7 cellular contexts compared by ENCODE assay signal in genomic region chr3:101676219-101676764, GRCh38. TPM values are rescaled to one million over a fixed set of nuclear protein-coding genes. Genes with fewer than 3 reads are reported as not detected.
DNase-seq lines count a peak whose midpoint lies in the region; ATAC-seq, FAIRE-seq and TF ChIP-seq lines count a peak whose summit lies in the region.

No MANE protein-coding gene starts in this region.

- 1% methylated on average over 24 of the region's 57 CpGs for WGBS in HepG2 (ENCODE audit: low lambda C conversion rate)

- H3K4me2 ChIP-seq in HepG2 (ENCODE audit: low read depth, low read length), result peak overlapping the region; percentile 70

- H3K4me1 ChIP-seq in HepG2 (ENCODE audit: insufficient read depth, low read length), result peaks cover 41% of the 10 kb centered on the region

- no peaks in the 10 kb centered on the region for H3K27me3 ChIP-seq in HepG2 (ENCODE audit: control insufficient read depth in 1 of 2, insufficient read depth in 2 of 2, low read length in 2 of 2)

- H2AFZ ChIP-seq in HepG2 (ENCODE audit: low read length), result no peak overlapping the region

- no TSS peak for BruUV-seq in HepG2 (replicated peaks; lab: Mats Ljungman, UMichigan)

- no peak for TF ChIP-seq RAD21 in HepG2 (CRISPR knock-in tag; IDR thresholded peaks at IDR 0.05)

- peaks cover 10% of the 10 kb centered on the region; the same call in 1 of the 2 replicates for H4K20me1 ChIP-seq in HepG2 (ENCODE audit: insufficient read depth, low read length)

- intact Hi-C loops in HepG2 (cut with micrococcal nuclease; ENCODE audit: unreplicated experiment), result loop anchor here (2.0 kb wide), 2 partner anchors 173 to 843 kb away; partner anchors contain the start of gene NFKBIZ

- H3K9ac ChIP-seq in HepG2 (ENCODE audit: insufficient read depth, low read depth, low read length), result peak overlapping the region; percentile 93

- H3K9me3 ChIP-seq in HepG2 (ENCODE audit: low read length), result no peaks in the 10 kb centered on the region

- peaks cover 4 to 19% of the 10 kb centered on the region in 2 experiments for H3K36me3 ChIP-seq in HepG2 (replicated peaks in 1 of 2; ENCODE audit: control insufficient read depth in 1 of 2, insufficient read depth in 2 of 2, low read length in 2 of 2)

- TF ChIP-seq POLR2A in GM18951 (IDR thresholded peaks at IDR 0.05; ENCODE audit: extremely low read depth, insufficient read depth, insufficient read length) (peak; percentile 78), HepG2 (IDR thresholded peaks at IDR 0.05; ENCODE audit: insufficient read depth in 1 of 2, low read depth in 2 of 2, low read length in 2 of 2) (peak; percentile 48 to 69; a peak in 3 of 4 replicates)

- ATAC-seq in HG03139 (IDR thresholded peaks at IDR 0.05; ENCODE audit: unreplicated experiment) (peak; percentile 86), HepG2 (peak; percentile 90)

- peaks cover 47% of the 10 kb centered on the region for H3K79me2 ChIP-seq in HepG2 (ENCODE audit: insufficient read depth, low read length)

- peak overlapping the region; percentile 91 for H3K27ac ChIP-seq in HepG2 (ENCODE audit: extremely low read length, insufficient read depth, low read length)

- TF ChIP-seq CTCF in HepG2 (CRISPR knock-in tag; IDR thresholded peaks at IDR 0.05), result no peak

- DNase-seq in T-helper 9 cell, result peak; percentile 91
- peak; percentile 87 for DNase-seq in cerebellum (ENCODE audit: low spot score)
- DNase-seq in HepG2 (ENCODE audit: low spot score), result peak; percentile 87
- DNase-seq in stimulated activated CD4-positive, alpha-beta T cell treated with anti-CD3 and anti-CD28 coated beads, Interleukin-4, amount 100 ng/mL, for 4 hours, result peak; percentile 93 to 97
- DNase-seq in GOT3 (lab: John Stamatoyannopoulos, UW), result no peak

- in situ Hi-C loops in GM18951 (cut with MboI; ENCODE audit: low sequenced_read_pairs, unreplicated experiment) (no loop called here), HepG2 (cut with HindIII; ENCODE audit: extremely low pct_ligation_motif_present, low pct_unique_long_range_greater_than_20kb) (no loop called here)

- H3K4me3 ChIP-seq in HepG2 (replicated peaks in 1 of 3; ENCODE audit: insufficient read depth in 1 of 3, low read depth in 2 of 3, low read length in 3 of 3), result peak overlapping the region; percentile 85 to 94 (median 92)

- no peak for TF ChIP-seq EP300 in HepG2 (IDR thresholded peaks at IDR 0.05; ENCODE audit: low read depth in 2 of 2, low read length in 2 of 2)
- no peak for TF ChIP-seq EP300 in HepG2 (CRISPR knock-in tag; IDR thresholded peaks at IDR 0.05; ENCODE audit: borderline replicate concordance)

- POLR2A ChIA-PET in HepG2 (lab: Yijun Ruan, JAX), result interaction anchor here (0.9 to 3.7 kb wide), 7 partner anchors 10 to 209 kb away, joined by 4 to 106 read pairs (median 7); partner anchors contain the start of genes CEP97, NFKBIZ, PCNP and RPL24

- FAIRE-seq in HepG2 (lab: Jason Lieb, UNC), result peak; percentile 40

- CTCF ChIA-PET in HepG2 (lab: Yijun Ruan, JAX; ENCODE audit: low intra/inter-chr PET ratio, low total read pairs), result interaction anchor here (0.7 kb wide), 1 partner anchor 102 kb away, joined by 3 read pairs; the partner anchor contains the start of gene PCNP

TF ChIP-seq in HepG2, 621 proteins besides CTCF, POLR2A, EP300 and RAD21 (continues in another document):
- TF ChIP-seq FOXK2 (IDR thresholded peaks at IDR 0.05) (no peak), ZNF12 (CRISPR knock-in tag; IDR thresholded peaks at IDR 0.05) (no peak), EZH2 (conservative IDR thresholded peaks at IDR 0.05; ENCODE audit: low read depth, low read length) (no peak)

RNA-seq across cellular contexts. Expression of gene ZBTB11, which starts 0.6 kb away (rescaled TPM):
- total RNA-seq in cerebellum, result 42.8 TPM
- 18.1 and 24.6 TPM in 2 replicates for total RNA-seq in HepG2 (2016; rRNA removed; fragmentation: Illumina TruSeq; extraction: Trizol)
- 5.4 and 8.1 TPM in 2 replicates for total RNA-seq in HepG2 (2016; cell fraction: cytosol; rRNA removed; fragmentation: Illumina TruSeq; extraction: Trizol; ENCODE audit: low read depth)
- total RNA-seq in HepG2 (2016; cell fraction: insoluble cytoplasmic fraction; rRNA removed; fragmentation: Illumina TruSeq; extraction: Trizol), result 17.4 and 24.4 TPM in 2 replicates
- total RNA-seq in HepG2 (2016; cell fraction: membrane; rRNA removed; fragmentation: Illumina TruSeq; extraction: Trizol), result 6.4 and 7.7 TPM in 2 replicates
- total RNA-seq in HepG2 (2016; cell fraction: nucleus; rRNA removed; fragmentation: Illumina TruSeq; extraction: Trizol), result 20.2 and 22.5 TPM in 2 replicates
- polyA plus RNA-seq in HepG2 (2011; rRNA removed), result 5.2 and 5.9 TPM in 2 replicates
- 1.9 and 2.8 TPM in 2 replicates for polyA plus RNA-seq in HepG2 (2011; cell fraction: cytosol; rRNA removed)
- 6.0 and 7.5 TPM in 2 replicates for polyA plus RNA-seq in HepG2 (2011; cell fraction: nucleus; rRNA removed)
- polyA plus RNA-seq in HepG2 (2012), result 7.3 and 8.2 TPM in 2 replicates
- polyA plus RNA-seq in HepG2 (2016; cell fraction: cytosol; fragmentation: Illumina TruSeq; extraction: Trizol; ENCODE audit: low read depth), result 0.27 TPM in 2 replicates
- 12.4 and 13.0 TPM in 2 replicates for polyA plus RNA-seq in HepG2 (2016; cell fraction: insoluble cytoplasmic fraction; fragmentation: Illumina TruSeq; extraction: Trizol; ENCODE audit: low read depth)
- 1.3 TPM in 2 replicates for polyA plus RNA-seq in HepG2 (2016; cell fraction: membrane; fragmentation: Illumina TruSeq; extraction: Trizol; ENCODE audit: low read depth)
- 18.0 and 18.7 TPM in 2 replicates for polyA plus RNA-seq in HepG2 (2016; cell fraction: nucleus; fragmentation: Illumina TruSeq; extraction: Trizol; ENCODE audit: insufficient read depth, low read depth)
- polyA minus RNA-seq in HepG2 (2011; rRNA and poly(A)+ RNA removed; ENCODE audit: low replicate concordance), result 7.1 and 9.5 TPM in 2 replicates
- polyA minus RNA-seq in HepG2 (2011; cell fraction: cytosol; rRNA and poly(A)+ RNA removed), result 11.8 and 14.0 TPM in 2 replicates
- polyA minus RNA-seq in HepG2 (2011; cell fraction: nucleus; rRNA and poly(A)+ RNA removed), result 27.7 and 31.0 TPM in 2 replicates

RNA-seq across cellular contexts. Expression of gene RPL24, which starts 10.2 kb away (rescaled TPM):
- total RNA-seq in cerebellum, result 997 TPM
- total RNA-seq in HepG2 (2016; rRNA removed; fragmentation: Illumina TruSeq; extraction: Trizol), result 1,056 and 1,362 TPM in 2 replicates
- total RNA-seq in HepG2 (2016; cell fraction: cytosol; rRNA removed; fragmentation: Illumina TruSeq; extraction: Trizol; ENCODE audit: low read depth), result 1,422 and 1,553 TPM in 2 replicates
- total RNA-seq in HepG2 (2016; cell fraction: insoluble cytoplasmic fraction; rRNA removed; fragmentation: Illumina TruSeq; extraction: Trizol), result 1,073 and 1,398 TPM in 2 replicates
- total RNA-seq in HepG2 (2016; cell fraction: membrane; rRNA removed; fragmentation: Illumina TruSeq; extraction: Trizol), result 1,942 and 1,946 TPM in 2 replicates
- total RNA-seq in HepG2 (2016; cell fraction: nucleus; rRNA removed; fragmentation: Illumina TruSeq; extraction: Trizol), result 372 and 380 TPM in 2 replicates
- polyA plus RNA-seq in HepG2 (2011; rRNA removed), result 1,058 and 1,150 TPM in 2 replicates
- polyA plus RNA-seq in HepG2 (2011; cell fraction: cytosol; rRNA removed), result 564 and 1,013 TPM in 2 replicates
- polyA plus RNA-seq in HepG2 (2011; cell fraction: nucleus; rRNA removed), result 191 and 261 TPM in 2 replicates
- polyA plus RNA-seq in HepG2 (2012), result 1,418 and 1,581 TPM in 2 replicates
- polyA plus RNA-seq in HepG2 (2016; cell fraction: cytosol; fragmentation: Illumina TruSeq; extraction: Trizol; ENCODE audit: low read depth), result 1,680 and 1,696 TPM in 2 replicates
- 1,319 and 1,459 TPM in 2 replicates for polyA plus RNA-seq in HepG2 (2016; cell fraction: insoluble cytoplasmic fraction; fragmentation: Illumina TruSeq; extraction: Trizol; ENCODE audit: low read depth)
- polyA plus RNA-seq in HepG2 (2016; cell fraction: membrane; fragmentation: Illumina TruSeq; extraction: Trizol; ENCODE audit: low read depth), result 1,798 and 1,842 TPM in 2 replicates
- polyA plus RNA-seq in HepG2 (2016; cell fraction: nucleus; fragmentation: Illumina TruSeq; extraction: Trizol; ENCODE audit: insufficient read depth, low read depth), result 641 and 653 TPM in 2 replicates
- 269 and 569 TPM in 2 replicates for polyA minus RNA-seq in HepG2 (2011; rRNA and poly(A)+ RNA removed; ENCODE audit: low replicate concordance)
- 209 and 212 TPM in 2 replicates for polyA minus RNA-seq in HepG2 (2011; cell fraction: cytosol; rRNA and poly(A)+ RNA removed)
- polyA minus RNA-seq in HepG2 (2011; cell fraction: nucleus; rRNA and poly(A)+ RNA removed), result 213 and 250 TPM in 2 replicates

RNA-seq across cellular contexts. Expression of gene CEP97, which starts 48.1 kb away (rescaled TPM):
- total RNA-seq in cerebellum (45.5 TPM), HepG2 (2016; rRNA removed; fragmentation: Illumina TruSeq; extraction: Trizol) (6.5 and 10.2 TPM in 2 replicates)
- 0.88 and 0.91 TPM in 2 replicates for total RNA-seq in HepG2 (2016; cell fraction: cytosol; rRNA removed; fragmentation: Illumina TruSeq; extraction: Trizol; ENCODE audit: low read depth)
- total RNA-seq in HepG2 (2016; cell fraction: insoluble cytoplasmic fraction; rRNA removed; fragmentation: Illumina TruSeq; extraction: Trizol), result 6.7 and 10.1 TPM in 2 replicates
- total RNA-seq in HepG2 (2016; cell fraction: membrane; rRNA removed; fragmentation: Illumina TruSeq; extraction: Trizol), result 1.4 and 1.5 TPM in 2 replicates
- 6.3 and 6.4 TPM in 2 replicates for total RNA-seq in HepG2 (2016; cell fraction: nucleus; rRNA removed; fragmentation: Illumina TruSeq; extraction: Trizol)
- 0.71 and 0.99 TPM in 2 replicates for polyA plus RNA-seq in HepG2 (2011; rRNA removed)
- polyA plus RNA-seq in HepG2 (2011; cell fraction: cytosol; rRNA removed), result 0.43 and 0.78 TPM in 2 replicates
- polyA plus RNA-seq in HepG2 (2011; cell fraction: nucleus; rRNA removed), result 0.72 and 2.3 TPM in 2 replicates
- 1.4 and 1.8 TPM in 2 replicates for polyA plus RNA-seq in HepG2 (2012)
- 0.03 and 0.05 TPM in 2 replicates for polyA plus RNA-seq in HepG2 (2016; cell fraction: cytosol; fragmentation: Illumina TruSeq; extraction: Trizol; ENCODE audit: low read depth)
- 2.2 and 2.4 TPM in 2 replicates for polyA plus RNA-seq in HepG2 (2016; cell fraction: insoluble cytoplasmic fraction; fragmentation: Illumina TruSeq; extraction: Trizol; ENCODE audit: low read depth)
- polyA plus RNA-seq in HepG2 (2016; cell fraction: membrane; fragmentation: Illumina TruSeq; extraction: Trizol; ENCODE audit: low read depth), result 0.16 and 0.17 TPM in 2 replicates
- 3.7 and 4.7 TPM in 2 replicates for polyA plus RNA-seq in HepG2 (2016; cell fraction: nucleus; fragmentation: Illumina TruSeq; extraction: Trizol; ENCODE audit: insufficient read depth, low read depth)
- 1.5 and 7.8 TPM in 2 replicates for polyA minus RNA-seq in HepG2 (2011; rRNA and poly(A)+ RNA removed; ENCODE audit: low replicate concordance)
- polyA minus RNA-seq in HepG2 (2011; cell fraction: cytosol; rRNA and poly(A)+ RNA removed), result 3.0 and 4.2 TPM in 2 replicates
- polyA minus RNA-seq in HepG2 (2011; cell fraction: nucleus; rRNA and poly(A)+ RNA removed), result 5.2 and 6.5 TPM in 2 replicates
